ENCODE assay signal across 29 cellular contexts in genomic region chr14:99066378-99066777, GRCh38.
DNase-seq lines count a peak whose midpoint lies in the region; ATAC-seq, FAIRE-seq and TF ChIP-seq lines count a peak whose summit lies in the region.
"Had no signal": no experiment of that assay in that cellular context is flagged by ENCODE, and none has a peak within 500 bp of the region (broad histone marks: within the 10 kb centered on the region; RNA-seq: fewer than 3 reads in every experiment).

No MANE protein-coding gene starts in this region.

- no peak for FAIRE-seq in keratinocyte (lab: Jason Lieb, UNC)

- WGBS in H9 (ENCODE audit: extremely low coverage, insufficient read length, low lambda C conversion rate) = no CpG with 5 or more reads among the region's 23 CpGs

- H2BK12ac ChIP-seq in H9 (ENCODE audit: insufficient read length, low read depth, low read length) = no peak overlapping the region

- no peak overlapping the region for H2BK20ac ChIP-seq in H9 (ENCODE audit: low read depth, low read length, poor library complexity, severe bottlenecking)

- H3K36me3 ChIP-seq in keratinocyte (ENCODE audit: control insufficient read depth in 2 of 2, extremely low read depth in 1 of 2, insufficient read depth in 2 of 2, low read length in 2 of 2) = no peaks in the 10 kb centered on the region
- H3K36me3 ChIP-seq: MG63 had no signal

- H3K4ac ChIP-seq in H9 (ENCODE audit: low read depth, low read length) = no peak overlapping the region

- no peaks in the 10 kb centered on the region for H3K79me2 ChIP-seq in H9 (ENCODE audit: insufficient read depth, low read length)
- no peaks in the 10 kb centered on the region for H3K79me2 ChIP-seq in keratinocyte (ENCODE audit: control insufficient read depth, insufficient read depth, low read length)

- H3K9me1 ChIP-seq in keratinocyte (ENCODE audit: control insufficient read depth, extremely low read depth, insufficient read depth, low read length) = no peaks in the 10 kb centered on the region

- H3K27me3 ChIP-seq in H9 (ENCODE audit: insufficient read depth, low read length) = no peaks in the 10 kb centered on the region
- no peaks in the 10 kb centered on the region for H3K27me3 ChIP-seq in keratinocyte (ENCODE audit: control insufficient read depth, extremely low read depth, insufficient read depth, low read length)
- H3K27me3 ChIP-seq: MG63 had no signal

- H2AK5ac ChIP-seq in H9 (ENCODE audit: insufficient read length, low read length) = no peak overlapping the region

- in situ Hi-C loops in SK-MEL-5 (cut with HindIII; ENCODE audit: low pct_unique_long_range_greater_than_20kb, low sequenced_read_pairs) = no loop called here

- no peak overlapping the region for H2BK15ac ChIP-seq in H9 (ENCODE audit: low read depth, low read length)

- H2AFZ ChIP-seq in H9 (ENCODE audit: low read length) (no peak overlapping the region), keratinocyte (ENCODE audit: control insufficient read depth, low read length) (peak overlapping the region; percentile 59)

- no peak overlapping the region for H3K23ac ChIP-seq in H9 (ENCODE audit: insufficient read length, low read depth, low read length)

- dilution Hi-C loops in keratinocyte (cut with MboI; ENCODE audit: extremely low pct_ligation_motif_present, low sequenced_read_pairs) = no loop called here

- no peak overlapping the region for H3K27ac Mint-ChIP-seq in H9
- no peak overlapping the region for H3K27ac Mint-ChIP-seq in activated CD8-positive, alpha-beta T cell treated with anti-CD3 and anti-CD28 coated beads, Interleukin-2, amount 10 ng/mL, durations not matched to agents 7 days and 5 days
- H3K27ac Mint-ChIP-seq in WTC11 = no peak overlapping the region
- H3K27ac Mint-ChIP-seq: activated naive CD8-positive, alpha-beta T cell treated with anti-CD3 and anti-CD28 coated beads for 36 hours; CD4-positive, alpha-beta T cell; stimulated activated naive B cell treated with anti-CD40 and anti-IgM and Interleukin-4, amounts not matched to agents 10 μg/mL and 1 μg/mL and 100 μg/mL, for 72 hours had no signal

- intact Hi-C loops in posterior vena cava (cut with DNase I) = no loop called here

- H3K18ac ChIP-seq in H9 (ENCODE audit: insufficient read length, low read depth, low read length) = no peak overlapping the region

- no peak overlapping the region for H4K91ac ChIP-seq in H9 (ENCODE audit: insufficient read length, low read depth, low read length)

- H3K4me2 ChIP-seq in H9 (ENCODE audit: insufficient read depth, insufficient read length, low read length) = no peak overlapping the region
- no peak overlapping the region for H3K4me2 ChIP-seq in keratinocyte (ENCODE audit: control insufficient read depth, extremely low read depth, insufficient read depth, low read depth, low read length)

- H3K14ac ChIP-seq in H9 (ENCODE audit: insufficient read depth, low read length) = no peak overlapping the region

- H4K20me1 ChIP-seq in H9 (ENCODE audit: control insufficient read depth, insufficient read depth, insufficient read length) = no peaks in the 10 kb centered on the region
- H4K20me1 ChIP-seq in keratinocyte (ENCODE audit: control insufficient read depth, extremely low read depth, insufficient read depth, low read length) = no peaks in the 10 kb centered on the region

- POLR2A ChIA-PET in activated CD8-positive, alpha-beta T cell treated with anti-CD3 and anti-CD28 coated beads, Interleukin-2, amount 10 ng/mL, durations not matched to agents 7 days and 5 days (lab: Charles Lee) = no interaction called here
- POLR2A ChIA-PET in WTC11 (lab: Charles Lee) = no interaction called here

- H3K27ac ChIP-seq in H9 (ENCODE audit: insufficient read length, low read depth, low read length) (no peak overlapping the region), keratinocyte (ENCODE audit: control insufficient read depth, insufficient read depth, low read length) (peak overlapping the region; percentile 10)

- H3K56ac ChIP-seq in H9 (ENCODE audit: insufficient read length, low read depth, low read length) = no peak overlapping the region

- no peak overlapping the region for H4K5ac ChIP-seq in H9 (ENCODE audit: insufficient read length, low read depth, low read length)

- H3K9me3 Mint-ChIP-seq in H9 = peaks cover 0 to 9% of the 10 kb centered on the region in 2 experiments; a peak in 3 of 5 replicates
- peaks cover 6% of the 10 kb centered on the region for H3K9me3 Mint-ChIP-seq in activated CD8-positive, alpha-beta T cell treated with anti-CD3 and anti-CD28 coated beads, Interleukin-2, amount 10 ng/mL, durations not matched to agents 7 days and 5 days (ENCODE audit: insufficient read depth)
- H3K9me3 Mint-ChIP-seq in WTC11 = peaks cover 11% of the 10 kb centered on the region
- H3K9me3 Mint-ChIP-seq: activated naive CD8-positive, alpha-beta T cell treated with anti-CD3 and anti-CD28 coated beads for 36 hours; CD4-positive, alpha-beta T cell had no signal

- ATAC-seq in activated CD8-positive, alpha-beta T cell treated with anti-CD3 and anti-CD28 coated beads, Interleukin-2, amount 10 ng/mL, durations not matched to agents 7 days and 5 days = no peak
- ATAC-seq in WTC11 = no peak
- ATAC-seq: naive thymus-derived CD8-positive, alpha-beta T cell; Panc1; stimulated activated naive B cell treated with anti-CD40 and anti-IgM and Interleukin-4, amounts not matched to agents 10 μg/mL and 1 μg/mL and 100 μg/mL, for 72 hours had no signal

- peak; percentile 23 for DNase-seq in H9
- peak; percentile 61 for DNase-seq in SK-MEL-5 (ENCODE audit: low read depth, low spot score)
- no peak for DNase-seq in keratinocyte (ENCODE audit: low read depth, low spot score)
- DNase-seq in posterior vena cava (ENCODE audit: low spot score) = peak; percentile 64
- no peak for DNase-seq in activated CD8-positive, alpha-beta T cell treated with anti-CD3 and anti-CD28 coated beads, Interleukin-2, amount 10 ng/mL, durations not matched to agents 7 days and 5 days
- DNase-seq in NCI-H2196 treated with DMSO at 0.1 percent for 48 hours (lab: John Stamatoyannopoulos, UW; ENCODE audit: unreplicated experiment) = no peak
- no peak for DNase-seq in WTC11 (ENCODE audit: low spot score)
- DNase-seq: activated CD4-positive, alpha-beta T cell treated with anti-CD3 and anti-CD28 coated beads for 4 hours; activated effector memory CD4-positive, alpha-beta T cell treated with Interleukin-2 at 50 U/mL for 16 hours; activated naive CD8-positive, alpha-beta T cell treated with anti-CD3 and anti-CD28 coated beads for 36 hours; activated T-cell treated with anti-CD3 and anti-CD28 coated beads, Interleukin-2, amount 50 U/mL, for 1 hour; AML-193; anterior cingulate cortex; CD4-positive, alpha-beta T cell; effector CD4-positive, alpha-beta T cell; glutamatergic neuron; GOT3; KG1; MG63; naive thymus-derived CD8-positive, alpha-beta T cell; NCI-H1105 treated with DMSO at 0.1 percent for 48 hours; NCI-H1930; NCI-H2227 treated with DMSO at 0.1 percent for 48 hours; NCI-H69; stimulated activated naive B cell treated with anti-CD40 and anti-IgM and Interleukin-4, amounts not matched to agents 10 μg/mL and 1 μg/mL and 100 μg/mL, for 72 hours; substantia nigra; SW 1271; T-helper 9 cell had no signal

- H3K79me1 ChIP-seq in H9 (ENCODE audit: insufficient read depth, low read depth, low read length, poor library complexity, severe bottlenecking) = no peaks in the 10 kb centered on the region

- no peaks in the 10 kb centered on the region for H3K4me1 ChIP-seq in H9 (ENCODE audit: insufficient read depth, low read length)
- H3K4me1 ChIP-seq in keratinocyte (ENCODE audit: control insufficient read depth, extremely low read depth, insufficient read depth, low read length) = peaks cover 30% of the 10 kb centered on the region

- CTCF ChIA-PET in activated CD8-positive, alpha-beta T cell treated with anti-CD3 and anti-CD28 coated beads, Interleukin-2, amount 10 ng/mL, durations not matched to agents 7 days and 5 days (lab: Charles Lee) = interaction anchor here (0.7 kb wide), 1 partner anchor 12 kb away, joined by 3 read pairs; no protein-coding TSS in a partner anchor
- CTCF ChIA-PET in WTC11 (lab: Charles Lee) = interaction anchor here (0.6 to 1.5 kb wide), 3 partner anchors 12 to 110 kb away, joined by 3 to 5 read pairs (median 4); no protein-coding TSS in a partner anchor

- TF ChIP-seq CTCF in H9 (conservative IDR thresholded peaks at IDR 0.05) (no peak), keratinocyte (optimal IDR thresholded peaks at IDR 0.05 in 1 of 3, IDR thresholded peaks at IDR 0.05 in 1 of 3, conservative IDR thresholded peaks at IDR 0.05 in 1 of 3; ENCODE audit: extremely low read depth in 1 of 3, insufficient read depth in 2 of 3, low read length in 3 of 3) (peak in 1 of 3 experiments; percentile 7), WTC11 (IDR thresholded peaks at IDR 0.05) (no peak)

- H3K9ac ChIP-seq in H9 (ENCODE audit: extremely low read depth, insufficient read length, low read length) (no peak overlapping the region), keratinocyte (ENCODE audit: control insufficient read depth, extremely low read depth, insufficient read depth, low read length) (no peak overlapping the region)

- H3K27me3 Mint-ChIP-seq in H9 (ENCODE audit: low read depth) (no peaks in the 10 kb centered on the region), WTC11 (ENCODE audit: low read depth) (no peaks in the 10 kb centered on the region; the same call in 1 of the 2 replicates)
- H3K27me3 Mint-ChIP-seq in activated CD8-positive, alpha-beta T cell treated with anti-CD3 and anti-CD28 coated beads, Interleukin-2, amount 10 ng/mL, durations not matched to agents 7 days and 5 days (ENCODE audit: low read depth) = no peaks in the 10 kb centered on the region
- H3K27me3 Mint-ChIP-seq: activated naive CD8-positive, alpha-beta T cell treated with anti-CD3 and anti-CD28 coated beads for 36 hours; CD4-positive, alpha-beta T cell; naive thymus-derived CD8-positive, alpha-beta T cell; stimulated activated naive B cell treated with anti-CD40 and anti-IgM and Interleukin-4, amounts not matched to agents 10 μg/mL and 1 μg/mL and 100 μg/mL, for 72 hours had no signal

- H3K4me1 Mint-ChIP-seq in H9 (no peaks in the 10 kb centered on the region; a peak in 1 of 4 replicates), WTC11 (no peaks in the 10 kb centered on the region)
- H3K4me1 Mint-ChIP-seq in activated CD8-positive, alpha-beta T cell treated with anti-CD3 and anti-CD28 coated beads, Interleukin-2, amount 10 ng/mL, durations not matched to agents 7 days and 5 days (ENCODE audit: low read depth) = peaks cover 10% of the 10 kb centered on the region
- H3K4me1 Mint-ChIP-seq: stimulated activated naive B cell treated with anti-CD40 and anti-IgM and Interleukin-4, amounts not matched to agents 10 μg/mL and 1 μg/mL and 100 μg/mL, for 72 hours had no signal

- H3K9me3 ChIP-seq in H9 (ENCODE audit: control insufficient read depth, low read depth, low read length) = no peaks in the 10 kb centered on the region
- no peaks in the 10 kb centered on the region for H3K9me3 ChIP-seq in keratinocyte (ENCODE audit: control insufficient read depth, low read depth, low read length)
- H3K9me3 ChIP-seq: MG63 had no signal

- no peak overlapping the region for H3K4me3 Mint-ChIP-seq in H9
- no peak overlapping the region for H3K4me3 Mint-ChIP-seq in activated CD8-positive, alpha-beta T cell treated with anti-CD3 and anti-CD28 coated beads, Interleukin-2, amount 10 ng/mL, durations not matched to agents 7 days and 5 days
- H3K4me3 Mint-ChIP-seq in WTC11 = no peak overlapping the region
- H3K4me3 Mint-ChIP-seq: activated naive CD8-positive, alpha-beta T cell treated with anti-CD3 and anti-CD28 coated beads for 36 hours; CD4-positive, alpha-beta T cell; naive thymus-derived CD8-positive, alpha-beta T cell; stimulated activated naive B cell treated with anti-CD40 and anti-IgM and Interleukin-4, amounts not matched to agents 10 μg/mL and 1 μg/mL and 100 μg/mL, for 72 hours had no signal

- H3K23me2 ChIP-seq in H9 (ENCODE audit: insufficient read length, low read depth, low read length, poor library complexity, severe bottlenecking) = no peaks in the 10 kb centered on the region

- no peak overlapping the region for H2BK120ac ChIP-seq in H9 (ENCODE audit: low read depth, low read length, poor library complexity, severe bottlenecking)

- H2BK5ac ChIP-seq in H9 (ENCODE audit: insufficient read length, low read length) = no peak overlapping the region

- no peak overlapping the region for H4K8ac ChIP-seq in H9 (replicated peaks; ENCODE audit: insufficient read length, low read depth, low read length)

- no peak overlapping the region for H3K4me3 ChIP-seq in keratinocyte (ENCODE audit: control insufficient read depth in 2 of 3, extremely low read depth in 1 of 3, insufficient read depth in 2 of 3, low read depth in 1 of 3, low read length in 3 of 3)
- H3K4me3 ChIP-seq: MG63 had no signal

- H3K36me3 Mint-ChIP-seq in H9 (ENCODE audit: insufficient read depth in 1 of 3, low read depth in 3 of 3) = peaks cover 0 to 8% (median 0%) of the 10 kb centered on the region in 3 experiments; a peak in 2 of 7 replicates
- no peaks in the 10 kb centered on the region for H3K36me3 Mint-ChIP-seq in activated CD8-positive, alpha-beta T cell treated with anti-CD3 and anti-CD28 coated beads, Interleukin-2, amount 10 ng/mL, durations not matched to agents 7 days and 5 days (ENCODE audit: low read depth)
- no peaks in the 10 kb centered on the region for H3K36me3 Mint-ChIP-seq in WTC11
- H3K36me3 Mint-ChIP-seq: activated naive CD8-positive, alpha-beta T cell treated with anti-CD3 and anti-CD28 coated beads for 36 hours had no signal

- H3T11ph ChIP-seq in H9 (ENCODE audit: low read length) = no peak overlapping the region

Comparison
In these comparisons a context has a peak if more than half of its experiments do, and no peak if none do; other contexts are left out.
1. DNase-seq: peak in H9 (single experiment), SK-MEL-5 (single experiment) and posterior vena cava (single experiment); none in keratinocyte (single experiment), activated CD8-positive, alpha-beta T cell treated with anti-CD3 and anti-CD28 coated beads, Interleukin-2, amount 10 ng/mL, durations not matched to agents 7 days and 5 days (single experiment), NCI-H2196 treated with DMSO at 0.1 percent for 48 hours (single experiment) and WTC11 (single experiment).